32 cellular contexts compared by ENCODE assay signal in the genomic region with DNA sequence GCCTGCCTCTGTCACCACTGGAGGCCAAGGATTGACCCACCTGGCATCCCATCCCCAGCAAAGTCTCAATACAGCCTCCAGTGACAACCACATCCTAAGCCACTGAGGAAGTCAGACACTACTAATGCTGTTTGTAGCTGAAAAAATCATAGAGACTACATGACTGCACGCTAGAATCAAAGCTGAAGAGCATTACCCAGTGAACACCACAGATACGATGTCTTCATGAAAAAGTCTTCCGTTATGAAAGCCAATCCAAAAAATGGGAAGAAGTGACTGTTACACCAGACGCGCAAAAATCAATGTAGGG. TPM values are rescaled to one million over a fixed set of nuclear protein-coding genes. Genes with fewer than 3 reads are reported as not detected.
"Had no signal": no experiment of that assay in that cellular context is flagged by ENCODE, and none has a peak within 500 bp of the region (broad histone marks: within the 10 kb centered on the region; RNA-seq: fewer than 3 reads in every experiment).

No MANE protein-coding gene starts in this region.

- H3K9me3 Mint-ChIP-seq: activated CD4-positive, alpha-beta T cell treated with anti-CD3 and anti-CD28 coated beads, Interleukin-2, amount 10 ng/mL, durations not matched to agents 24 days and 14 days; activated naive CD8-positive, alpha-beta T cell treated with anti-CD3 and anti-CD28 coated beads, Interleukin-2, amount 50 U/mL, for 24 hours; T-cell had no signal

- H3K27ac Mint-ChIP-seq: activated B cell treated with CpG ODN at 0.5 μM for 24 hours; activated CD4-positive, alpha-beta T cell treated with anti-CD3 and anti-CD28 coated beads, Interleukin-2, amount 10 ng/mL, durations not matched to agents 24 days and 14 days; activated naive CD8-positive, alpha-beta T cell treated with anti-CD3 and anti-CD28 coated beads, Interleukin-2, amount 50 U/mL, for 24 hours; brain; T-cell had no signal

- H3K27ac ChIP-seq: cardiac muscle cell, KMS-11, SK-N-MC had no signal

- H3K4me3 Mint-ChIP-seq: activated B cell treated with CpG ODN at 0.5 μM for 24 hours; activated CD4-positive, alpha-beta T cell treated with anti-CD3 and anti-CD28 coated beads, Interleukin-2, amount 10 ng/mL, durations not matched to agents 24 days and 14 days; activated naive CD8-positive, alpha-beta T cell treated with anti-CD3 and anti-CD28 coated beads, Interleukin-2, amount 50 U/mL, for 24 hours; brain; T-cell had no signal

- H3K36me3 ChIP-seq: cardiac muscle cell had no signal

- H3K4me1 Mint-ChIP-seq: brain had no signal

- ATAC-seq: activated naive CD8-positive, alpha-beta T cell treated with anti-CD3 and anti-CD28 coated beads, Interleukin-2, amount 50 U/mL, for 24 hours; Panc1; Right ventricle myocardium inferior had no signal

- H3K36me3 Mint-ChIP-seq: brain, T-cell had no signal

- H3K4me3 ChIP-seq: cardiac muscle cell, SK-N-MC had no signal

- H3K9ac ChIP-seq: KMS-11 had no signal

- H3K27me3 ChIP-seq: cardiac muscle cell had no signal

- DNase-seq: activated B cell treated with CpG ODN at 0.5 μM for 24 hours; activated CD4-positive, alpha-beta T cell treated with anti-CD3 and anti-CD28 coated beads for 1 hour; activated CD4-positive, alpha-beta T cell treated with anti-CD3 and anti-CD28 coated beads, Interleukin-2, amount 10 ng/mL, durations not matched to agents 24 days and 14 days; activated CD4-positive, alpha-beta T cell treated with anti-CD3 and anti-CD28 coated beads, Interleukin-2, amount 50 U/mL, for 48 hours; activated CD8-positive, alpha-beta memory T cell treated with anti-CD3 and anti-CD28 coated beads, Interleukin-2, amount 50 U/mL, for 4 hours; activated naive CD4-positive, alpha-beta T cell treated with anti-CD3 and anti-CD28 coated beads, Interleukin-2, amount 50 U/mL, for 16 hours; activated naive CD8-positive, alpha-beta T cell treated with anti-CD3 and anti-CD28 coated beads, Interleukin-2, amount 50 U/mL, for 24 hours; activated T-cell treated with anti-CD3 and anti-CD28 coated beads, Interleukin-2, amount 50 U/mL, for 1 hour; amygdala; cerebellar nuclear complex; NCI-H1092; NCI-H1417; NCI-H1930; NCI-H2171; NCI-H2227 treated with DMSO at 0.1 percent for 48 hours; NCI-H526; NCI-H774; OCI-M1; RPMI8226; T-cell; T-helper 2 cell; T1000 had no signal

RNA-seq across cellular contexts. Expression of a gene that starts 20.5 kb away (rescaled TPM):
- total RNA-seq: activated B cell treated with CpG ODN at 0.5 μM for 24 hours; activated CD4-positive, alpha-beta T cell treated with anti-CD3 and anti-CD28 coated beads, Interleukin-2, amount 10 ng/mL, durations not matched to agents 24 days and 14 days; activated CD8-positive, alpha-beta memory T cell treated with anti-CD3 and anti-CD28 coated beads for 36 hours; astrocyte; MCF 10A; NCI-H460 had no signal

RNA-seq across cellular contexts. Expression of a gene that starts 43.8 kb away (rescaled TPM):
- total RNA-seq: cardiac muscle cell, MCF 10A, NCI-H460 had no signal
- polyA plus RNA-seq: cardiac muscle cell had no signal
